In the genomic region with DNA sequence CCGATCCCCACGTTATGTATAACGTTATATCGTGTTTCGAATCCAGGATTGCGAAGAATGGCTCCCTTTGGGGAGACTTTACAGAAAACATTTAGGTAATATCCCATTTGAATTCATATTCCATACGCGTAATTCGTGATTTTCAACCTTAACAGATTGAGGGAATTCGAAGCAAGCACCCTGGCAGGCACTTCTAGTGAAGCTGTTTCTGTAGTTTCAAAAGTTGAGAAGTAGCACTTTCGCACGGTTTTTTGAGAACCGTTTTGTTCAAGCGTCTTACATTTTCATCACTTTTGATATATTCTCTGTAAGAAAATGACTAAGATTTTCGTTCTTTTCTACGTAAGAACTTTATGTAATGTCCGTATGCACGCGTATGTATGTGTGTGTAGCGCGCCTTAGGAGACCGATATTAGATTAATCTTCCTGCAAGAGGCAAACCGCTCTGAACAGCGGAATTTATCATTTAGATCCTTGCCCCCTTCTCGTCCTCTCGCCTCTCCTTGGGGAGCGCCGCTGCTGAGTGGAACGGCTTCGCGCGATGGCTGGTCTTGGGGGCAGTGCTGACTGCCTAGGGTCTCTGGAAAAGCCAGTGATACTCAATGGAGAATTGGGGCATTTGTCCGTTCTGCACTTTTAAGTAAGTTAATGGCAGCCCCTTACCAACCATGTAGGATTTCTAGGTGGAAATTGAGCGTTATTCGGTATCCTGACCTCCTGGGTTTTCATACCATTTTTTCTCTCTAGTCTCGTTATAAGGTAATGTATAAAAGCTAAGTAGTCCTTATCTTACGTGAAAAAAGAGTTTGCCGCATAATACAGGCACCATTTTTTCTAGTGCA, we compare ENCODE assay signal across 12 cellular contexts. TPM values are rescaled to one million over a fixed set of nuclear protein-coding genes. Genes with fewer than 3 reads are reported as not detected.
DNase-seq lines count a peak whose midpoint lies in the region; ATAC-seq and TF ChIP-seq lines count a peak whose summit lies in the region.
"Had no signal": no experiment of that assay in that cellular context is flagged by ENCODE, and none has a peak within 500 bp of the region (broad histone marks: within the 10 kb centered on the region; RNA-seq: fewer than 3 reads in every experiment).

No MANE protein-coding gene starts in this region.

- H3K4me1 ChIP-seq in mesenchymal stem cell (ENCODE audit: control insufficient read depth, insufficient read depth, low read depth, low read length): peaks cover 17% of the 10 kb centered on the region
- H3K4me1 ChIP-seq in thoracic aorta (ENCODE audit: control insufficient read depth in 1 of 2, low read depth in 2 of 2): no peaks in the 10 kb centered on the region

- peaks cover 59% of the 10 kb centered on the region for H3K27me3 Mint-ChIP-seq in activated naive CD8-positive, alpha-beta T cell
- peaks cover 74% of the 10 kb centered on the region for H3K27me3 Mint-ChIP-seq in activated naive CD8-positive, alpha-beta T cell treated with anti-CD3 and anti-CD28 coated beads, Interleukin-2, amount 50 U/mL, for 24 hours

- no peak overlapping the region for H2AK5ac ChIP-seq in mesenchymal stem cell (ENCODE audit: low read length, severe bottlenecking)

- no peak for ATAC-seq in activated naive CD8-positive, alpha-beta T cell treated with anti-CD3 and anti-CD28 coated beads, Interleukin-2, amount 50 U/mL, for 24 hours
- ATAC-seq in thoracic aorta (ENCODE audit: insufficient number of reproducible peaks, low FRiP score, low read depth) (no peak), HG03045 (IDR thresholded peaks at IDR 0.05; ENCODE audit: unreplicated experiment) (no peak)
- ATAC-seq: Panc1 had no signal

- H2BK5ac ChIP-seq in mesenchymal stem cell (ENCODE audit: low read depth, low read length, poor library complexity, severe bottlenecking): no peak overlapping the region

- peaks cover 7% of the 10 kb centered on the region for H3K9me3 Mint-ChIP-seq in activated naive CD8-positive, alpha-beta T cell (ENCODE audit: low read depth)
- peaks cover 34% of the 10 kb centered on the region for H3K9me3 Mint-ChIP-seq in activated naive CD8-positive, alpha-beta T cell treated with anti-CD3 and anti-CD28 coated beads, Interleukin-2, amount 50 U/mL, for 24 hours

- H3K18ac ChIP-seq in mesenchymal stem cell (ENCODE audit: low read depth in 1 of 2, low read length in 2 of 2): no peak overlapping the region

- H3K4me3 Mint-ChIP-seq in activated naive CD8-positive, alpha-beta T cell: peak overlapping the region; percentile 33
- no peak overlapping the region for H3K4me3 Mint-ChIP-seq in activated naive CD8-positive, alpha-beta T cell treated with anti-CD3 and anti-CD28 coated beads, Interleukin-2, amount 50 U/mL, for 24 hours

- H3K27me3 ChIP-seq in mesenchymal stem cell (ENCODE audit: control insufficient read depth in 1 of 2, insufficient read depth in 1 of 2, low read length in 2 of 2) (peaks cover 0 to 44% of the 10 kb centered on the region in 2 experiments), thoracic aorta (replicated peaks; ENCODE audit: insufficient read depth) (no peaks in the 10 kb centered on the region)

- H3K36me3 Mint-ChIP-seq in activated naive CD8-positive, alpha-beta T cell: peaks cover 7% of the 10 kb centered on the region
- peaks cover 10% of the 10 kb centered on the region for H3K36me3 Mint-ChIP-seq in activated naive CD8-positive, alpha-beta T cell treated with anti-CD3 and anti-CD28 coated beads, Interleukin-2, amount 50 U/mL, for 24 hours (ENCODE audit: low read depth)

- 4% methylated on average over 28 of the region's 38 CpGs for WGBS in mesenchymal stem cell

- peaks cover 0 to 7% of the 10 kb centered on the region in 2 experiments for H3K36me3 ChIP-seq in mesenchymal stem cell (ENCODE audit: control insufficient read depth in 1 of 2, insufficient read depth in 2 of 2, low read depth in 1 of 2, low read length in 2 of 2)
- no peaks in the 10 kb centered on the region for H3K36me3 ChIP-seq in thoracic aorta

- no peak overlapping the region for H3K4me2 ChIP-seq in mesenchymal stem cell (ENCODE audit: low read length, poor library complexity, severe bottlenecking)

- TF ChIP-seq CTCF in choroid plexus epithelial cell (conservative IDR thresholded peaks at IDR 0.05; ENCODE audit: low read depth, low read length) (no peak), thoracic aorta (IDR thresholded peaks at IDR 0.05) (no peak)

- H3K14ac ChIP-seq in mesenchymal stem cell (ENCODE audit: low read length in 2 of 2): no peak overlapping the region

- peaks cover 41% of the 10 kb centered on the region for H3K4me1 Mint-ChIP-seq in activated naive CD8-positive, alpha-beta T cell (ENCODE audit: low read depth)
- peaks cover 17% of the 10 kb centered on the region for H3K4me1 Mint-ChIP-seq in activated naive CD8-positive, alpha-beta T cell treated with anti-CD3 and anti-CD28 coated beads, Interleukin-2, amount 50 U/mL, for 24 hours

- H3K23ac ChIP-seq in mesenchymal stem cell (ENCODE audit: low read length in 2 of 2): no peak overlapping the region

- no peak overlapping the region for H4K91ac ChIP-seq in mesenchymal stem cell (ENCODE audit: low read length)

- no peak overlapping the region for H3K27ac Mint-ChIP-seq in activated naive CD8-positive, alpha-beta T cell
- H3K27ac Mint-ChIP-seq in activated naive CD8-positive, alpha-beta T cell treated with anti-CD3 and anti-CD28 coated beads, Interleukin-2, amount 50 U/mL, for 24 hours: no peak overlapping the region

- peak overlapping the region; percentile 95 for H3K9ac ChIP-seq in mesenchymal stem cell (ENCODE audit: low read length)

- H2BK12ac ChIP-seq in mesenchymal stem cell (ENCODE audit: low read length in 2 of 2): no peak overlapping the region

- H3K4me3 ChIP-seq in choroid plexus epithelial cell (ENCODE audit: low read depth, low read length) (peak overlapping the region; percentile 55), mesenchymal stem cell (ENCODE audit: insufficient read depth in 1 of 2, low read depth in 1 of 2, low read length in 2 of 2) (peak overlapping the region in 1 of 2 experiments; percentile 98), thoracic aorta (peak overlapping the region; percentile 69)

- H4K8ac ChIP-seq in mesenchymal stem cell (ENCODE audit: low read length): no peak overlapping the region

- H3K4ac ChIP-seq in mesenchymal stem cell (ENCODE audit: low read depth in 1 of 2, low read length in 2 of 2): no peak overlapping the region

- H3K27ac ChIP-seq in mesenchymal stem cell (ENCODE audit: low read length, poor library complexity, severe bottlenecking) (no peak overlapping the region), thoracic aorta (no peak overlapping the region)

- no peak overlapping the region for H2BK15ac ChIP-seq in mesenchymal stem cell (ENCODE audit: low read depth, poor library complexity, severe bottlenecking)

- DNase-seq in activated naive CD8-positive, alpha-beta T cell treated with anti-CD3 and anti-CD28 coated beads, Interleukin-2, amount 50 U/mL, for 24 hours: no peak
- peak; percentile 21 for DNase-seq in choroid plexus epithelial cell (ENCODE audit: low read depth)
- DNase-seq in mesenchymal stem cell: peak; percentile 16
- no peak for DNase-seq in thoracic aorta (ENCODE audit: low spot score)
- DNase-seq in activated CD4-positive, CD25-positive, alpha-beta regulatory T cell (lab: John Stamatoyannopoulos, UW): no peak
- no peak for DNase-seq in stimulated activated CD4-positive, alpha-beta T cell treated with anti-CD3 and anti-CD28 coated beads, Interleukin-4, amount 100 ng/mL, for 4 hours
- DNase-seq: effector CD4-positive, alpha-beta T cell; NCI-H1105 treated with DMSO at 0.1 percent for 48 hours had no signal

- H3K9me3 ChIP-seq in mesenchymal stem cell (ENCODE audit: control insufficient read depth, low read length) (no peaks in the 10 kb centered on the region), thoracic aorta (no peaks in the 10 kb centered on the region)

- no peak overlapping the region for H2AFZ ChIP-seq in mesenchymal stem cell (ENCODE audit: low read depth, low read length)

- peaks cover 4% of the 10 kb centered on the region for H3K79me1 ChIP-seq in mesenchymal stem cell (replicated peaks; ENCODE audit: low read length, poor library complexity, severe bottlenecking)

- no peak overlapping the region for H2BK120ac ChIP-seq in mesenchymal stem cell (ENCODE audit: low read depth, low read length)

RNA-seq across cellular contexts. Expression of gene MAB21L1, which starts 4.8 kb away (rescaled TPM):
- polyA plus RNA-seq in mesenchymal stem cell (2013, experiment 1 of 2): not detected
- not detected for polyA plus RNA-seq in mesenchymal stem cell (2013, experiment 2 of 2)
- total RNA-seq in thoracic aorta: 1 to 10 TPM in 1 of 2 donors, under 1 TPM in 1; 0.63 to 1.1 TPM
- total RNA-seq: activated CD8-positive, alpha-beta memory T cell treated with anti-CD3 and anti-CD28 coated beads for 36 hours had no signal

Comparison
In these comparisons a context has a peak if more than half of its experiments do, and no peak if none do; other contexts are left out.
1. DNase-seq: peak in choroid plexus epithelial cell (single experiment) and mesenchymal stem cell (single experiment); none in activated naive CD8-positive, alpha-beta T cell treated with anti-CD3 and anti-CD28 coated beads, Interleukin-2, amount 50 U/mL, for 24 hours (single experiment), thoracic aorta (single experiment), activated CD4-positive, CD25-positive, alpha-beta regulatory T cell (0 of 4) and stimulated activated CD4-positive, alpha-beta T cell treated with anti-CD3 and anti-CD28 coated beads, Interleukin-4, amount 100 ng/mL, for 4 hours (0 of 2).